9 cellular contexts compared by ENCODE assay signal in the genomic region with DNA sequence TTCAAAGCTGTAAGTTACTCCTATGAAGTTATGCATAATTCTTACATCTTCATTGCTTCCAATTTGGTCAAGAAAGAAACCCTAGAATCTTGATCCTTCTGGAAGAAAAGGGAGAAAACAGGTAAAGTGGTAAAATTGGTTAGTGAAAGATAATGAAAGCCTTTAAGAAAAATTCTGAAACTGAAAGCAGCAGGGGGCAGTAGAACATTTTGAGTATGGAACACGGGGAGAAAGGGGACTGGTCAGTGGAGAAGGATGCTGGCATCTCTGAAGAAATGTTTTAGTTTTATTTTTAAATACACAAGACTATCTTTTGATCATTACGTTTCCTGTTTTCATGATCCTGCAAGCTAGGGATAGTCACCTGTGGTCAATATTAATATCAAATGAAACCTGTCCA. TPM values are rescaled to one million over a fixed set of nuclear protein-coding genes. Genes with fewer than 3 reads are reported as not detected.
DNase-seq lines count a peak whose midpoint lies in the region; ATAC-seq, FAIRE-seq and TF ChIP-seq lines count a peak whose summit lies in the region.
"Had no signal": no experiment of that assay in that cellular context is flagged by ENCODE, and none has a peak within 500 bp of the region (broad histone marks: within the 10 kb centered on the region; RNA-seq: fewer than 3 reads in every experiment).

No MANE protein-coding gene starts in this region.

- no peak overlapping the region for H3K27ac Mint-ChIP-seq in stimulated activated effector memory CD8-positive, alpha-beta T cell treated with anti-CD3 and anti-CD28 coated beads, Interleukin-12 subunit alpha, Interleukin-12 subunit beta, amount 100 ng/mL, for 72 hours

- ATAC-seq in HG03108 (IDR thresholded peaks at IDR 0.05; ENCODE audit: unreplicated experiment) (no peak), HG03045 (IDR thresholded peaks at IDR 0.05; ENCODE audit: unreplicated experiment) (no peak), GM21360 (IDR thresholded peaks at IDR 0.05; ENCODE audit: unreplicated experiment) (no peak)
- ATAC-seq in stimulated activated effector memory CD8-positive, alpha-beta T cell treated with anti-CD3 and anti-CD28 coated beads, Interleukin-12 subunit alpha, Interleukin-12 subunit beta, amount 100 ng/mL, for 72 hours: no peak

- H3K36me3 ChIP-seq in BJ (ENCODE audit: control insufficient read depth, insufficient read depth, low read length) (0 out of 2 replicates have a peak, but pooled peaks cover 2% of the 10 kb centered on the region), adipocyte (ENCODE audit: control insufficient read depth, insufficient read depth, low read length, severe bottlenecking) (no peaks in the 10 kb centered on the region), kidney (ENCODE audit: control insufficient read depth in 1 of 2, insufficient read depth in 2 of 2, low read length in 2 of 2) (no peaks in the 10 kb centered on the region)

- H3K9me3 Mint-ChIP-seq in stimulated activated effector memory CD8-positive, alpha-beta T cell treated with anti-CD3 and anti-CD28 coated beads, Interleukin-12 subunit alpha, Interleukin-12 subunit beta, amount 100 ng/mL, for 72 hours: peaks cover 20% of the 10 kb centered on the region

- H3K4me1 ChIP-seq in adipocyte (ENCODE audit: control insufficient read depth, insufficient read depth, low read length): no peaks in the 10 kb centered on the region
- no peaks in the 10 kb centered on the region for H3K4me1 ChIP-seq in kidney (ENCODE audit: control insufficient read depth in 1 of 2, insufficient read depth in 1 of 2, low read depth in 1 of 2, low read length in 2 of 2)

- H3K4me3 ChIP-seq in BJ (ENCODE audit: low read depth, low read length): no peak overlapping the region
- no peak overlapping the region for H3K4me3 ChIP-seq in adipocyte (ENCODE audit: low read length)
- no peak overlapping the region for H3K4me3 ChIP-seq in kidney (ENCODE audit: low read length in 2 of 2)

- intact Hi-C loops in kidney (cut with DNase I): no loop called here

- no peak overlapping the region for H3K4me3 Mint-ChIP-seq in stimulated activated effector memory CD8-positive, alpha-beta T cell treated with anti-CD3 and anti-CD28 coated beads, Interleukin-12 subunit alpha, Interleukin-12 subunit beta, amount 100 ng/mL, for 72 hours

- CTCF ChIA-PET in BJ (lab: Yijun Ruan, JAX): interaction anchor here (0.6 to 1.7 kb wide), 6 partner anchors 12 to 922 kb away, joined by 3 to 5 read pairs (median 3); no protein-coding TSS in a partner anchor

- no peak for FAIRE-seq in kidney (lab: Jason Lieb, UNC)

- H3K9me3 ChIP-seq in adipocyte (ENCODE audit: control insufficient read depth, low read length) (no peaks in the 10 kb centered on the region), kidney (ENCODE audit: control insufficient read depth in 1 of 2, low read length in 2 of 2) (no peaks in the 10 kb centered on the region)

- H3K27me3 ChIP-seq in BJ (ENCODE audit: control insufficient read depth, insufficient read depth, low read length): no peaks in the 10 kb centered on the region
- H3K27me3 ChIP-seq in adipocyte (replicated peaks; ENCODE audit: control insufficient read depth, insufficient read depth, low read length): no peaks in the 10 kb centered on the region

- H3K36me3 Mint-ChIP-seq in stimulated activated effector memory CD8-positive, alpha-beta T cell treated with anti-CD3 and anti-CD28 coated beads, Interleukin-12 subunit alpha, Interleukin-12 subunit beta, amount 100 ng/mL, for 72 hours: no peaks in the 10 kb centered on the region

- no peak overlapping the region for H3K27ac ChIP-seq in kidney (ENCODE audit: low read depth in 2 of 2, low read length in 2 of 2)

- POLR2A ChIA-PET in BJ (lab: Charles Lee): no interaction called here

- TF ChIP-seq CTCF in BJ (IDR thresholded peaks at IDR 0.05; ENCODE audit: insufficient read depth, low read depth, low read length) (peak; percentile 46), kidney (IDR thresholded peaks at IDR 0.05; ENCODE audit: borderline replicate concordance, extremely low read depth, insufficient read depth) (peak; percentile 36)

- DNase-seq in BJ (ENCODE audit: low read depth): no peak
- peak; percentile 42 for DNase-seq in NAMALWA (ENCODE audit: low spot score)
- peak; percentile 83 for DNase-seq in adipocyte (ENCODE audit: low read depth)
- DNase-seq in kidney: no peak
- no peak for DNase-seq in stimulated activated effector memory CD8-positive, alpha-beta T cell treated with anti-CD3 and anti-CD28 coated beads, Interleukin-12 subunit alpha, Interleukin-12 subunit beta, amount 100 ng/mL, for 72 hours (ENCODE audit: low spot score in 2 of 2)
- DNase-seq: activated naive CD4-positive, alpha-beta T cell had no signal

- no peaks in the 10 kb centered on the region for H3K4me1 Mint-ChIP-seq in stimulated activated effector memory CD8-positive, alpha-beta T cell treated with anti-CD3 and anti-CD28 coated beads, Interleukin-12 subunit alpha, Interleukin-12 subunit beta, amount 100 ng/mL, for 72 hours

- H3K9ac ChIP-seq in adipocyte (ENCODE audit: low read length) (no peak overlapping the region), kidney (ENCODE audit: low read length in 2 of 2) (no peak overlapping the region)

RNA-seq across cellular contexts. Expression of a gene that starts 54.3 kb away (rescaled TPM):
- polyA plus RNA-seq in BJ (2011; rRNA removed): 33.2 and 40.9 TPM in 2 replicates
- 82.5 and 85.6 TPM in 2 replicates for polyA minus RNA-seq in BJ (2011; rRNA and poly(A)+ RNA removed)
- total RNA-seq in kidney: 11.5 TPM
- polyA plus RNA-seq in kidney (ENCODE audit: insufficient read depth, low read depth, low replicate concordance): 9.2 TPM

Comparison
In these comparisons a context has a peak if more than half of its experiments do, and no peak if none do; other contexts are left out.
1. DNase-seq: peak in NAMALWA (single experiment) and adipocyte (single experiment); none in BJ (single experiment), kidney (single experiment) and stimulated activated effector memory CD8-positive, alpha-beta T cell treated with anti-CD3 and anti-CD28 coated beads, Interleukin-12 subunit alpha, Interleukin-12 subunit beta, amount 100 ng/mL, for 72 hours (0 of 2).